In the genomic region with DNA sequence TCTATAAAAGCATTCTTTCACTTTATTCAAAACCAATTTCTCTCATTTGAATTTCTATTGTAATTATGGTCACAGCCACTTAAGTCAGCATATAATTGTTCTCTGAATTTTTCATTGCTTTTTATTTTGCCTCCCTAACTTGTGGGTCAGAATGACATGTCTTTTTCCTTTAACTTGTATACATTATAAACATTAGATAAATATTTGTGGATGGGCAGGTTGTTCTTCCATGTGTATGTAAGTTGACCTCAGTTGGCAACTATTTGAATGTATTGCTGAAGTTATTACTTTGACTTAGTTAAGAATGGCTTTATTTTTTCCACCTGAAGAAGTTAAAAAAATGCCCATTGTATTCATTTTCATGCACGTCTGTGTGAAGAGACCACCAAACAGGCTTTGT, we compare ENCODE assay signal across 18 cellular contexts.
A peak's percentile ranks its signal among the peaks of the same experiment; 100 is the strongest.
DNase-seq lines count a peak whose midpoint lies in the region; ATAC-seq and TF ChIP-seq lines count a peak whose summit lies in the region.
"Had no signal": no experiment of that assay in that cellular context is flagged by ENCODE, and none has a peak within 500 bp of the region (broad histone marks: within the 10 kb centered on the region; RNA-seq: fewer than 3 reads in every experiment).

No MANE protein-coding gene starts in this region.

- no peaks in the 10 kb centered on the region for H3K4me1 Mint-ChIP-seq in activated T-cell treated with anti-CD3 and anti-CD28 coated beads, Interleukin-2, amount 50 U/mL, for 4 hours (ENCODE audit: low read depth)
- H3K4me1 Mint-ChIP-seq: CD4-positive, CD25-positive, alpha-beta regulatory T cell had no signal

- intact Hi-C loops in left cardiac atrium (cut with DNase I): no loop called here

- H3K4me3 ChIP-seq in HUES48 (ENCODE audit: low read depth, low read length) (no peak overlapping the region), LNCaP clone FGC (ENCODE audit: low read depth, low read length) (no peak overlapping the region), iPS-15b (ENCODE audit: low read depth, low read length) (peak overlapping the region; percentile 35)
- H3K4me3 ChIP-seq: GM12878 had no signal

- H3K27me3 Mint-ChIP-seq in activated T-cell treated with anti-CD3 and anti-CD28 coated beads, Interleukin-2, amount 50 U/mL, for 4 hours (ENCODE audit: low read depth): peaks cover 10% of the 10 kb centered on the region

- TF ChIP-seq CTCF in LNCaP clone FGC (IDR thresholded peaks at IDR 0.05; ENCODE audit: control insufficient read depth, extremely low read depth, insufficient read depth): no peak

- H3K27ac ChIP-seq in HUES48 (ENCODE audit: low read depth, low read length): peak overlapping the region; percentile 66

- H3K9me3 ChIP-seq in ES-I3 (ENCODE audit: control insufficient read depth, insufficient read depth, low read length): no peaks in the 10 kb centered on the region
- no peaks in the 10 kb centered on the region for H3K9me3 ChIP-seq in HUES48 (ENCODE audit: control insufficient read depth, insufficient read depth, low read length)
- no peaks in the 10 kb centered on the region for H3K9me3 ChIP-seq in iPS-15b (ENCODE audit: control insufficient read depth, insufficient read depth, low read length)
- H3K9me3 ChIP-seq: Caco-2 had no signal

- no peaks in the 10 kb centered on the region for H3K36me3 Mint-ChIP-seq in activated T-cell treated with anti-CD3 and anti-CD28 coated beads, Interleukin-2, amount 50 U/mL, for 4 hours (ENCODE audit: insufficient read depth)
- H3K36me3 Mint-ChIP-seq: CD4-positive, CD25-positive, alpha-beta regulatory T cell; CD8-positive, alpha-beta T cell had no signal

- H3K4me3 Mint-ChIP-seq in activated T-cell treated with anti-CD3 and anti-CD28 coated beads, Interleukin-2, amount 50 U/mL, for 4 hours: no peak overlapping the region
- H3K4me3 Mint-ChIP-seq: CD4-positive, CD25-positive, alpha-beta regulatory T cell; CD8-positive, alpha-beta T cell had no signal

- H3K9ac ChIP-seq in ES-I3 (ENCODE audit: low read depth, low read length) (peak overlapping the region; percentile 22), HUES48 (ENCODE audit: low read depth, low read length) (0 out of 2 replicates have a peak overlapping the region, but pooled peaks have one; percentile 14), iPS-15b (ENCODE audit: low read depth, low read length) (no peak overlapping the region)

- no peaks in the 10 kb centered on the region for H3K27me3 ChIP-seq in HUES48 (ENCODE audit: control insufficient read depth, insufficient read depth, low read length)
- H3K27me3 ChIP-seq in iPS-15b (ENCODE audit: control insufficient read depth, insufficient read depth, low read length): no peaks in the 10 kb centered on the region

- DNase-seq in LNCaP clone FGC (ENCODE audit: low read depth) (peak; percentile 55), NCI-H2196 treated with DMSO at 0.1 percent for 48 hours (lab: John Stamatoyannopoulos, UW; ENCODE audit: unreplicated experiment) (no peak), left cardiac atrium (no peak), DMS53 treated with DMSO at 0.1 percent for 48 hours (lab: John Stamatoyannopoulos, UW; ENCODE audit: unreplicated experiment) (no peak)
- no peak for DNase-seq in activated T-cell treated with anti-CD3 and anti-CD28 coated beads, Interleukin-2, amount 50 U/mL, for 4 hours
- DNase-seq: C1 segment of cervical spinal cord; Caco-2; CD4-positive, CD25-positive, alpha-beta regulatory T cell; CD8-positive, alpha-beta T cell; DMS79 treated with DMSO at 0.1 percent for 48 hours; GDM1; GOT3; H7 had no signal

- H3K4me1 ChIP-seq in ES-I3 (ENCODE audit: insufficient read depth, low read length): peaks cover 31% of the 10 kb centered on the region; the same call in 1 of the 2 replicates
- peaks cover 24% of the 10 kb centered on the region for H3K4me1 ChIP-seq in HUES48 (ENCODE audit: control insufficient read depth, insufficient read depth, low read length)
- peaks cover 11% of the 10 kb centered on the region for H3K4me1 ChIP-seq in iPS-15b (ENCODE audit: control insufficient read depth, insufficient read depth, low read length)
- H3K4me1 ChIP-seq: Caco-2 had no signal

- no peak for ATAC-seq in activated T-cell treated with anti-CD3 and anti-CD28 coated beads, Interleukin-2, amount 50 U/mL, for 4 hours
- ATAC-seq in left cardiac atrium: no peak
- ATAC-seq: CD8-positive, alpha-beta T cell; GM12878; HCT116 had no signal

- H3K9me3 Mint-ChIP-seq in activated T-cell treated with anti-CD3 and anti-CD28 coated beads, Interleukin-2, amount 50 U/mL, for 4 hours: no peaks in the 10 kb centered on the region
- H3K9me3 Mint-ChIP-seq: CD8-positive, alpha-beta T cell had no signal

- H3K36me3 ChIP-seq in ES-I3 (ENCODE audit: insufficient read depth, low read length) (peaks cover 2% of the 10 kb centered on the region; the same call in 1 of the 2 replicates), HUES48 (ENCODE audit: control insufficient read depth, insufficient read depth, low read length) (no peaks in the 10 kb centered on the region), iPS-15b (ENCODE audit: control insufficient read depth, insufficient read depth, low read length) (peaks cover 3% of the 10 kb centered on the region)
